ENCODE assay signal across 1 cellular context in genomic region chr3:194486540-194487288, GRCh38.
A peak's percentile ranks its signal among the peaks of the same experiment; 100 is the strongest.
TF ChIP-seq lines count a peak whose summit lies in the region.

Gene ATP13A3, minus strand, starts transcription at chr3:194487002. Its CDS starts 24,812 bp downstream, at chr3:194462190.

TF ChIP-seq in HepG2, 621 proteins besides CTCF, POLR2A, EP300 and RAD21 (continued from another document and continues in another):
- TF ChIP-seq PBX3 (CRISPR knock-in tag; IDR thresholded peaks at IDR 0.05; ENCODE audit: borderline replicate concordance): no peak
- TF ChIP-seq YEATS4 (CRISPR knock-in tag; IDR thresholded peaks at IDR 0.05; ENCODE audit: borderline replicate concordance): no peak
- no peak for TF ChIP-seq MYNN (CRISPR knock-in tag; IDR thresholded peaks at IDR 0.05; ENCODE audit: low read depth)
- TF ChIP-seq DPF2 (CRISPR knock-in tag; IDR thresholded peaks at IDR 0.05; ENCODE audit: borderline replicate concordance, low read depth): no peak
- no peak for TF ChIP-seq ZNF768 (CRISPR knock-in tag; IDR thresholded peaks at IDR 0.05)
- no peak for TF ChIP-seq ZNF180 (CRISPR knock-in tag; IDR thresholded peaks at IDR 0.05; ENCODE audit: borderline replicate concordance, low read depth)
- TF ChIP-seq ZNF329 (CRISPR knock-in tag; IDR thresholded peaks at IDR 0.05; ENCODE audit: low read depth): no peak
- TF ChIP-seq PRDM10 (CRISPR knock-in tag; IDR thresholded peaks at IDR 0.05; ENCODE audit: low read depth): no peak
- no peak for TF ChIP-seq ZNF382 (CRISPR knock-in tag; IDR thresholded peaks at IDR 0.05; ENCODE audit: borderline replicate concordance)
- peak; percentile 59; the same call in 1 of the 2 replicates for TF ChIP-seq RAD51 (IDR thresholded peaks at IDR 0.05; ENCODE audit: borderline replicate concordance)
- no peak for TF ChIP-seq ZNF543 (CRISPR knock-in tag; IDR thresholded peaks at IDR 0.05)
- TF ChIP-seq TRIM24 (CRISPR knock-in tag; IDR thresholded peaks at IDR 0.05): no peak
- TF ChIP-seq E2F5 (CRISPR knock-in tag; conservative IDR thresholded peaks at IDR 0.05): 0 out of 2 replicates have a peak, but pooled peaks have one; percentile 55
- no peak for TF ChIP-seq ZNF496 (CRISPR knock-in tag; IDR thresholded peaks at IDR 0.05; ENCODE audit: insufficient replicate concordance)
- no peak for TF ChIP-seq RFX3 (CRISPR knock-in tag; IDR thresholded peaks at IDR 0.05)
- no peak for TF ChIP-seq RERE (CRISPR knock-in tag; IDR thresholded peaks at IDR 0.05; ENCODE audit: low read depth)
- TF ChIP-seq MYPOP (CRISPR knock-in tag; IDR thresholded peaks at IDR 0.05): no peak
- no peak for TF ChIP-seq TERF1 (CRISPR knock-in tag; IDR thresholded peaks at IDR 0.05)
- TF ChIP-seq NFKBIZ (CRISPR knock-in tag; IDR thresholded peaks at IDR 0.05): no peak
- no peak for TF ChIP-seq ATRX (CRISPR knock-in tag; IDR thresholded peaks at IDR 0.05; ENCODE audit: borderline replicate concordance)
- no peak for TF ChIP-seq ZC3H13 (CRISPR knock-in tag; IDR thresholded peaks at IDR 0.05)
- no peak for TF ChIP-seq ZNF34 (CRISPR knock-in tag; IDR thresholded peaks at IDR 0.05; ENCODE audit: borderline replicate concordance)
- no peak for TF ChIP-seq ZNF276 (CRISPR knock-in tag; IDR thresholded peaks at IDR 0.05; ENCODE audit: low read depth)
- TF ChIP-seq ZNF33B (CRISPR knock-in tag; IDR thresholded peaks at IDR 0.05): no peak
- no peak for TF ChIP-seq ZNF782 (CRISPR knock-in tag; IDR thresholded peaks at IDR 0.05; ENCODE audit: borderline replicate concordance)
- TF ChIP-seq MEF2D (CRISPR knock-in tag; IDR thresholded peaks at IDR 0.05): no peak
- TF ChIP-seq KLF15 (CRISPR knock-in tag; IDR thresholded peaks at IDR 0.05; ENCODE audit: borderline replicate concordance): no peak
- TF ChIP-seq ZNF225 (CRISPR knock-in tag; IDR thresholded peaks at IDR 0.05): no peak
- 0 out of 2 replicates have a peak, but pooled peaks have one; percentile 28 for TF ChIP-seq E2F2 (CRISPR knock-in tag; IDR thresholded peaks at IDR 0.05; ENCODE audit: borderline replicate concordance)
- no peak for TF ChIP-seq ZNF784 (CRISPR knock-in tag; IDR thresholded peaks at IDR 0.05; ENCODE audit: borderline replicate concordance)
- peak; percentile 59 for TF ChIP-seq HOXA3 (CRISPR knock-in tag; IDR thresholded peaks at IDR 0.05)
- no peak; the same call in 1 of the 2 replicates for TF ChIP-seq KAT8 (CRISPR knock-in tag; IDR thresholded peaks at IDR 0.05)
- peak; percentile 75 for TF ChIP-seq PHF8 (CRISPR knock-in tag; IDR thresholded peaks at IDR 0.05)
- no peak for TF ChIP-seq CEBPG (CRISPR knock-in tag; IDR thresholded peaks at IDR 0.05)
- no peak for TF ChIP-seq GMEB2 (CRISPR knock-in tag; IDR thresholded peaks at IDR 0.05; ENCODE audit: low read depth)
